22 cellular contexts compared by ENCODE assay signal in genomic region chr5:151572657-151573368, GRCh38. TPM values are rescaled to one million over a fixed set of nuclear protein-coding genes. Genes with fewer than 3 reads are reported as not detected.
"Had no signal": no experiment of that assay in that cellular context is flagged by ENCODE, and none has a peak within 500 bp of the region (broad histone marks: within the 10 kb centered on the region; RNA-seq: fewer than 3 reads in every experiment).

No MANE protein-coding gene starts in this region.

- H3K27me3 Mint-ChIP-seq: activated B cell treated with CpG ODN at 0.5 μM for 24 hours; activated naive CD4-positive, alpha-beta T cell treated with anti-CD3 and anti-CD28 coated beads, Interleukin-2, amount 50 U/mL, for 24 hours; memory B cell; stimulated activated naive B cell treated with anti-CD40 and anti-IgM and Interleukin-4, amounts not matched to agents 10 μg/mL and 1 μg/mL and 100 μg/mL, for 72 hours had no signal

- H3K4me3 ChIP-seq: adrenal gland, gastroesophageal sphincter, tibial artery had no signal

- ATAC-seq: activated CD8-positive, alpha-beta T cell treated with anti-CD3 and anti-CD28 coated beads, Interleukin-2, amount 10 ng/mL, durations not matched to agents 7 days and 5 days; gastroesophageal sphincter; left lobe of liver; naive thymus-derived CD8-positive, alpha-beta T cell; stimulated activated naive B cell treated with anti-CD40 and anti-IgM and Interleukin-4, amounts not matched to agents 10 μg/mL and 1 μg/mL and 100 μg/mL, for 72 hours had no signal

- H3K36me3 Mint-ChIP-seq: activated naive CD4-positive, alpha-beta T cell treated with anti-CD3 and anti-CD28 coated beads, Interleukin-2, amount 50 U/mL, for 24 hours; memory B cell; naive thymus-derived CD8-positive, alpha-beta T cell; stimulated activated naive B cell treated with anti-CD40 and anti-IgM and Interleukin-4, amounts not matched to agents 10 μg/mL and 1 μg/mL and 100 μg/mL, for 72 hours had no signal

- H3K9me3 ChIP-seq: adrenal gland, gastroesophageal sphincter, neutrophil, tibial artery had no signal

- DNase-seq: activated B cell treated with CpG ODN at 0.5 μM for 24 hours; activated CD4-positive, alpha-beta T cell treated with anti-CD3 and anti-CD28 coated beads, Interleukin-2, amount 10 ng/mL, durations not matched to agents 24 days and 14 days; activated CD8-positive, alpha-beta memory T cell treated with anti-CD3 and anti-CD28 coated beads, Interleukin-2, amount 50 U/mL, for 4 hours; activated CD8-positive, alpha-beta T cell treated with anti-CD3 and anti-CD28 coated beads, Interleukin-2, amount 10 ng/mL, durations not matched to agents 7 days and 5 days; activated effector memory CD4-positive, alpha-beta T cell treated with anti-CD3 and anti-CD28 coated beads, Interleukin-2, amount 50 U/mL, for 16 hours; activated T-cell treated with anti-CD3 and anti-CD28 coated beads, Interleukin-2, amount 50 U/mL, for 48 hours; adrenal gland; caudate nucleus; naive thymus-derived CD8-positive, alpha-beta T cell; stimulated activated CD4-positive, alpha-beta T cell treated with anti-CD3 and anti-CD28 coated beads, Interleukin-15, amount 100 ng/mL, for 24 hours; stimulated activated CD4-positive, alpha-beta T cell treated with anti-CD3 and anti-CD28 coated beads, Interleukin-4, amount 100 ng/mL, for 1 hour; stimulated activated naive B cell treated with anti-CD40 and anti-IgM and Interleukin-4, amounts not matched to agents 10 μg/mL and 1 μg/mL and 100 μg/mL, for 72 hours; tibial artery had no signal

- H3K27me3 ChIP-seq: neutrophil, tibial artery had no signal

- H3K4me1 ChIP-seq: adrenal gland, gastroesophageal sphincter, tibial artery had no signal

- H3K9me3 Mint-ChIP-seq: activated B cell treated with CpG ODN at 0.5 μM for 24 hours; activated CD4-positive, alpha-beta T cell treated with anti-CD3 and anti-CD28 coated beads, Interleukin-2, amount 10 ng/mL, durations not matched to agents 24 days and 14 days; activated naive CD4-positive, alpha-beta T cell treated with anti-CD3 and anti-CD28 coated beads, Interleukin-2, amount 50 U/mL, for 24 hours; memory B cell; naive thymus-derived CD8-positive, alpha-beta T cell had no signal

- H3K4me3 Mint-ChIP-seq: activated B cell treated with CpG ODN at 0.5 μM for 24 hours; activated CD4-positive, alpha-beta T cell treated with anti-CD3 and anti-CD28 coated beads, Interleukin-2, amount 10 ng/mL, durations not matched to agents 24 days and 14 days; activated CD8-positive, alpha-beta T cell treated with anti-CD3 and anti-CD28 coated beads, Interleukin-2, amount 10 ng/mL, durations not matched to agents 7 days and 5 days; activated naive CD4-positive, alpha-beta T cell treated with anti-CD3 and anti-CD28 coated beads, Interleukin-2, amount 50 U/mL, for 24 hours; memory B cell; naive thymus-derived CD8-positive, alpha-beta T cell; stimulated activated naive B cell treated with anti-CD40 and anti-IgM and Interleukin-4, amounts not matched to agents 10 μg/mL and 1 μg/mL and 100 μg/mL, for 72 hours had no signal

- H3K36me3 ChIP-seq: adrenal gland, gastroesophageal sphincter, neutrophil, tibial artery had no signal

- FAIRE-seq: colon, islet of Langerhans had no signal

- H3K27ac ChIP-seq: adrenal gland, gastroesophageal sphincter, neutrophil, parathyroid adenoma, tibial artery had no signal

- H3K27ac Mint-ChIP-seq: activated B cell treated with CpG ODN at 0.5 μM for 24 hours; activated CD4-positive, alpha-beta T cell treated with anti-CD3 and anti-CD28 coated beads, Interleukin-2, amount 10 ng/mL, durations not matched to agents 24 days and 14 days; activated CD8-positive, alpha-beta T cell treated with anti-CD3 and anti-CD28 coated beads, Interleukin-2, amount 10 ng/mL, durations not matched to agents 7 days and 5 days; activated naive CD4-positive, alpha-beta T cell treated with anti-CD3 and anti-CD28 coated beads, Interleukin-2, amount 50 U/mL, for 24 hours; naive thymus-derived CD8-positive, alpha-beta T cell had no signal

RNA-seq across cellular contexts. Expression of gene FAT2, which starts 18.3 kb away (rescaled TPM):
- total RNA-seq: activated CD4-positive, alpha-beta T cell treated with anti-CD3 and anti-CD28 coated beads, Interleukin-2, amount 10 ng/mL, durations not matched to agents 24 days and 14 days; activated CD8-positive, alpha-beta T cell treated with anti-CD3 and anti-CD28 coated beads, Interleukin-2, amount 10 ng/mL, durations not matched to agents 7 days and 5 days; left lobe of liver; naive thymus-derived CD8-positive, alpha-beta T cell; T-helper 2 cell treated with Interferon-gamma antibody and Interleukin-4, amounts not matched to agents 100 ng/mL and 5 ng/mL, for 36 hours had no signal
